Comparison of ENCODE assay signal across 8 cellular contexts in genomic region chr1:156385534-156386031, GRCh38. TPM values are rescaled to one million over a fixed set of nuclear protein-coding genes. Genes with fewer than 3 reads are reported as not detected.
DNase-seq lines count a peak whose midpoint lies in the region; ATAC-seq and TF ChIP-seq lines count a peak whose summit lies in the region.

No MANE protein-coding gene starts in this region.

- no peaks in the 10 kb centered on the region for H3K79me2 ChIP-seq in OCI-LY3 (ENCODE audit: low read length)

- peak; percentile 85 for TF ChIP-seq CTCF in CD8-positive, alpha-beta T cell (IDR thresholded peaks at IDR 0.05)
- TF ChIP-seq CTCF in OCI-LY3 (IDR thresholded peaks at IDR 0.05; ENCODE audit: low read depth, low read length) (peak; percentile 100), epithelial cell of proximal tubule (conservative IDR thresholded peaks at IDR 0.05; ENCODE audit: low read depth, low read length) (peak; percentile 92)

- intact Hi-C loops in CD8-positive, alpha-beta T cell (cut with DNase I, micrococcal nuclease), result loop anchor here (1.0 to 2.0 kb wide), 4 partner anchors 35 to 224 kb away; no protein-coding TSS in a partner anchor

- no peak overlapping the region for H3K27ac ChIP-seq in CD8-positive, alpha-beta T cell (ENCODE audit: low read depth, low read length)
- H3K27ac ChIP-seq in OCI-LY3 (ENCODE audit: low read length), result no peak overlapping the region

- H3K4me2 ChIP-seq in OCI-LY3 (ENCODE audit: low read length), result peak overlapping the region; percentile 49

- POLR2A ChIA-PET in CD8-positive, alpha-beta T cell (lab: Charles Lee), result interaction anchor here (0.7 to 2.6 kb wide), 7 partner anchors 9 to 115 kb away, joined by 3 to 20 read pairs (median 3); partner anchors contain the start of gene MEF2D

- H3K9me3 ChIP-seq in CD8-positive, alpha-beta T cell (ENCODE audit: low read length), result no peaks in the 10 kb centered on the region
- H3K9me3 ChIP-seq in OCI-LY3 (ENCODE audit: insufficient read depth, low read length), result no peaks in the 10 kb centered on the region

- peak overlapping the region; percentile 92 for H2AFZ ChIP-seq in OCI-LY3 (ENCODE audit: low read depth, low read length)

- H3K4me1 Mint-ChIP-seq in CD8-positive, alpha-beta T cell (ENCODE audit: low read depth), result peaks cover 7% of the 10 kb centered on the region
- H3K4me1 Mint-ChIP-seq in natural killer cell treated with Interleukin-12 subunit alpha and Interleukin-12 subunit beta and Interleukin-15 and Interleukin-18, amount 100 ng/mL, for 72 hours (ENCODE audit: low read depth in 2 of 2), result peaks cover 5 to 6% of the 10 kb centered on the region in 2 donors

- DNase-seq in CD8-positive, alpha-beta T cell, result peak; percentile 53 to 83 (median 78)
- peak; percentile 90 for DNase-seq in activated CD8-positive, alpha-beta memory T cell treated with anti-CD3 and anti-CD28 coated beads, Interleukin-2, amount 50 U/mL, for 48 hours
- no peak for DNase-seq in epithelial cell of proximal tubule (ENCODE audit: low read depth)
- peak; percentile 70 for DNase-seq in natural killer cell treated with Interleukin-12 subunit alpha and Interleukin-12 subunit beta and Interleukin-15 and Interleukin-18, amount 100 ng/mL, for 72 hours (ENCODE audit: low spot score)
- peak; percentile 59 to 84 (median 72) for DNase-seq in stimulated activated naive CD4-positive, alpha-beta T cell (lab: John Stamatoyannopoulos, UW)

- CTCF ChIA-PET in CD8-positive, alpha-beta T cell (lab: Charles Lee), result interaction anchor here (0.6 to 13.2 kb wide), 65 partner anchors 9 to 892 kb away, joined by 3 to 372 read pairs (median 5); partner anchors contain the start of genes CCT3, MEF2D, NAXE and TSACC

- peaks cover 6% of the 10 kb centered on the region for H3K4me1 ChIP-seq in CD8-positive, alpha-beta T cell (ENCODE audit: insufficient read depth, low read length)
- peaks cover 9% of the 10 kb centered on the region; the same call in 1 of the 2 replicates for H3K4me1 ChIP-seq in OCI-LY3 (ENCODE audit: low read length)

- no peaks in the 10 kb centered on the region for H3K36me3 Mint-ChIP-seq in CD8-positive, alpha-beta T cell
- H3K36me3 Mint-ChIP-seq in natural killer cell treated with Interleukin-12 subunit alpha and Interleukin-12 subunit beta and Interleukin-15 and Interleukin-18, amount 100 ng/mL, for 72 hours, result no peaks in the 10 kb centered on the region

- peaks cover 23% of the 10 kb centered on the region for H3K27me3 Mint-ChIP-seq in CD8-positive, alpha-beta T cell (ENCODE audit: low read depth)
- peaks cover 19 to 27% of the 10 kb centered on the region in 2 donors for H3K27me3 Mint-ChIP-seq in natural killer cell treated with Interleukin-12 subunit alpha and Interleukin-12 subunit beta and Interleukin-15 and Interleukin-18, amount 100 ng/mL, for 72 hours

- no peak for TF ChIP-seq EP300 in Ishikawa (IDR thresholded peaks at IDR 0.05; ENCODE audit: borderline replicate concordance)

- no peak overlapping the region for H3K27ac Mint-ChIP-seq in CD8-positive, alpha-beta T cell
- H3K27ac Mint-ChIP-seq in natural killer cell treated with Interleukin-12 subunit alpha and Interleukin-12 subunit beta and Interleukin-15 and Interleukin-18, amount 100 ng/mL, for 72 hours, result no peak overlapping the region

- no peak overlapping the region for H3K4me3 ChIP-seq in CD8-positive, alpha-beta T cell (ENCODE audit: low read depth, low read length)
- H3K4me3 ChIP-seq in OCI-LY3 (ENCODE audit: low read length), result no peak overlapping the region
- H3K4me3 ChIP-seq in epithelial cell of proximal tubule (ENCODE audit: low read depth, low read length), result no peak overlapping the region

- no peaks in the 10 kb centered on the region for H4K20me1 ChIP-seq in OCI-LY3 (ENCODE audit: insufficient read depth, low read length)

- ATAC-seq in CD8-positive, alpha-beta T cell, result peak; percentile 91
- ATAC-seq in natural killer cell treated with Interleukin-12 subunit alpha and Interleukin-12 subunit beta and Interleukin-15 and Interleukin-18, amount 100 ng/mL, for 72 hours, result peak; percentile 70
- no peak for ATAC-seq in GM19395 (IDR thresholded peaks at IDR 0.05; ENCODE audit: unreplicated experiment)

- H3K9ac ChIP-seq in OCI-LY3 (ENCODE audit: low read length), result 0 out of 2 replicates have a peak overlapping the region, but pooled peaks have one; percentile 5

- H3K27me3 ChIP-seq in CD8-positive, alpha-beta T cell (ENCODE audit: insufficient read depth, low read length), result peaks cover 5% of the 10 kb centered on the region
- no peaks in the 10 kb centered on the region for H3K27me3 ChIP-seq in OCI-LY3 (ENCODE audit: low read depth, low read length)

- H3K9me3 Mint-ChIP-seq in CD8-positive, alpha-beta T cell, result no peaks in the 10 kb centered on the region
- H3K9me3 Mint-ChIP-seq in natural killer cell treated with Interleukin-12 subunit alpha and Interleukin-12 subunit beta and Interleukin-15 and Interleukin-18, amount 100 ng/mL, for 72 hours, result no peaks in the 10 kb centered on the region

- peak overlapping the region; percentile 0 for H3K4me3 Mint-ChIP-seq in CD8-positive, alpha-beta T cell
- H3K4me3 Mint-ChIP-seq in natural killer cell treated with Interleukin-12 subunit alpha and Interleukin-12 subunit beta and Interleukin-15 and Interleukin-18, amount 100 ng/mL, for 72 hours, result no peak overlapping the region

- no peaks in the 10 kb centered on the region for H3K36me3 ChIP-seq in CD8-positive, alpha-beta T cell (ENCODE audit: insufficient read depth, low read length)
- H3K36me3 ChIP-seq in OCI-LY3 (replicated peaks; ENCODE audit: low read depth, low read length), result no peaks in the 10 kb centered on the region

- TF ChIP-seq RAD21 in Ishikawa (IDR thresholded peaks at IDR 0.05; ENCODE audit: low read depth), result peak; percentile 95

TF ChIP-seq in Ishikawa, 13 proteins besides CTCF, POLR2A, EP300 and RAD21:
- TF ChIP-seq, protein P1, sequence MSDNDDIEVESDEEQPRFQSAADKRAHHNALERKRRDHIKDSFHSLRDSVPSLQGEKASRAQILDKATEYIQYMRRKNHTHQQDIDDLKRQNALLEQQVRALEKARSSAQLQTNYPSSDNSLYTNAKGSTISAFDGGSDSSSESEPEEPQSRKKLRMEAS (IDR thresholded peaks at IDR 0.05), result no peak
- TF ChIP-seq YY1 (IDR thresholded peaks at IDR 0.05; ENCODE audit: low read depth) (no peak), ZBTB7A (IDR thresholded peaks at IDR 0.05; ENCODE audit: low read depth) (peak; percentile 100), TEAD4 (IDR thresholded peaks at IDR 0.05) (no peak), CEBPB (IDR thresholded peaks at IDR 0.05) (no peak), TCF12 (IDR thresholded peaks at IDR 0.05; ENCODE audit: low read depth) (no peak), TAF1 (IDR thresholded peaks at IDR 0.05; ENCODE audit: low read depth) (no peak)
- TF ChIP-seq, protein P2, sequence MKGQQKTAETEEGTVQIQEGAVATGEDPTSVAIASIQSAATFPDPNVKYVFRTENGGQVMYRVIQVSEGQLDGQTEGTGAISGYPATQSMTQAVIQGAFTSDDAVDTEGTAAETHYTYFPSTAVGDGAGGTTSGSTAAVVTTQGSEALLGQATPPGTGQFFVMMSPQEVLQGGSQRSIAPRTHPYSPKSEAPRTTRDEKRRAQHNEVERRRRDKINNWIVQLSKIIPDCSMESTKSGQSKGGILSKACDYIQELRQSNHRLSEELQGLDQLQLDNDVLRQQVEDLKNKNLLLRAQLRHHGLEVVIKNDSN (IDR thresholded peaks at IDR 0.05), result no peak

RNA-seq across cellular contexts. Expression of gene RHBG, which starts 16.6 kb away (rescaled TPM):
- total RNA-seq in CD8-positive, alpha-beta T cell, result not detected
- total RNA-seq in epithelial cell of proximal tubule, result 0.14 TPM in 1 of 2 replicates, not detected in the other
- total RNA-seq in natural killer cell treated with Interleukin-12 subunit alpha and Interleukin-12 subunit beta and Interleukin-15 and Interleukin-18, amount 100 ng/mL, for 72 hours, result not detected

RNA-seq across cellular contexts. Expression of gene TSACC, which starts 47.3 kb away (rescaled TPM):
- total RNA-seq in CD8-positive, alpha-beta T cell, result under 1 TPM in 1 of 2 experiments, not detected in 1; 0.46 TPM
- 0.36 and 0.69 TPM in 2 replicates for total RNA-seq in epithelial cell of proximal tubule
- not detected for total RNA-seq in natural killer cell treated with Interleukin-12 subunit alpha and Interleukin-12 subunit beta and Interleukin-15 and Interleukin-18, amount 100 ng/mL, for 72 hours

RNA-seq across cellular contexts. Expression of gene CCT3, which starts 47.5 kb away (rescaled TPM):
- total RNA-seq in CD8-positive, alpha-beta T cell, result 10 to 100 TPM; 49.2 to 53.4 TPM
- total RNA-seq in epithelial cell of proximal tubule, result 358 and 726 TPM in 2 replicates
- 100 to 1,000 TPM; 299 to 338 TPM for total RNA-seq in natural killer cell treated with Interleukin-12 subunit alpha and Interleukin-12 subunit beta and Interleukin-15 and Interleukin-18, amount 100 ng/mL, for 72 hours
